In genomic region chr1:39431927-39432326, GRCh38 we compare ENCODE assay signal across 1 cellular context.
TF ChIP-seq lines count a peak whose summit lies in the region.

No MANE protein-coding gene starts in this region.

TF ChIP-seq in WTC11, 78 proteins besides CTCF, POLR2A, EP300 and RAD21 (continued from another document):
- TF ChIP-seq FOXP1 (CRISPR knock-in tag; IDR thresholded peaks at IDR 0.05; ENCODE audit: borderline replicate concordance) (no peak), EMX1 (CRISPR knock-in tag; IDR thresholded peaks at IDR 0.05) (no peak)
